Comparison of ENCODE assay signal across 16 cellular contexts in the genomic region with DNA sequence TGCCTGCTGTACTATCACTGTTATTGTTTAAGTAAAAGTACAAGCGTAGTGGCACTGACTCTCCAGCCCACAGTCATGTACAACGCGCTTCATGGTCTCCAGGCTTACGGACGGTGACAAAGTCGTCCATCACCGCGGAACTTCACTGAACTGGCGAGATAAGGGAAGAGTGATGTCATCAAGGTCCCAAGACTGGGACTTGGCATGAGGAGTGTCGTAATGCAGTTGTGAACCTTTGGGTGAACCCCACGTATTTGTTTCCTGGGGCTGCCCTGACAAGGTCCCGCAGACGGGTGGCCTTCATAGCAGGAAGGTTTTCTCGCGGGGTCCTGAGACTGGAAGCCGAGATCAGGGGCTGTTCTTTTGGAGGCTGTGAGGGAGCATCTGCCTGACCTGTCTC. TPM values are rescaled to one million over a fixed set of nuclear protein-coding genes. Genes with fewer than 3 reads are reported as not detected.
A peak's percentile ranks its signal among the peaks of the same experiment; 100 is the strongest.
DNase-seq lines count a peak whose midpoint lies in the region; ATAC-seq and TF ChIP-seq lines count a peak whose summit lies in the region.
"Had no signal": no experiment of that assay in that cellular context is flagged by ENCODE, and none has a peak within 500 bp of the region (broad histone marks: within the 10 kb centered on the region; RNA-seq: fewer than 3 reads in every experiment).

No MANE protein-coding gene starts in this region.

- H3K9me3 ChIP-seq in HEK293 (ENCODE audit: control insufficient read depth, insufficient read depth, low read depth, low read length) (no peaks in the 10 kb centered on the region), mucosa of descending colon (no peaks in the 10 kb centered on the region), testis (no peaks in the 10 kb centered on the region)

- no peak for TF ChIP-seq CTCF in HEK293 (tag by site-specific recombination; IDR thresholded peaks at IDR 0.05)
- no peak for TF ChIP-seq CTCF in mucosa of descending colon (IDR thresholded peaks at IDR 0.05)
- TF ChIP-seq CTCF in testis (IDR thresholded peaks at IDR 0.05): no peak

- H3K4me3 ChIP-seq in HEK293 (ENCODE audit: low read depth, low read length) (no peak overlapping the region), mucosa of descending colon (no peak overlapping the region), testis (no peak overlapping the region)
- H3K4me3 ChIP-seq: GM12878, GM23248 had no signal

- 84 to 92% methylated on average over 16 of the region's 16 CpGs for WGBS in testis, 2 donors

- H3K9me3 Mint-ChIP-seq in activated T-cell treated with anti-CD3 and anti-CD28 coated beads, Interleukin-2, amount 50 U/mL, for 4 hours: no peaks in the 10 kb centered on the region
- H3K9me3 Mint-ChIP-seq in activated naive CD8-positive, alpha-beta T cell treated with anti-CD3 and anti-CD28 coated beads, Interleukin-2, amount 50 U/mL, for 24 hours: no peaks in the 10 kb centered on the region

- intact Hi-C loops in mucosa of descending colon (cut with DNase I, micrococcal nuclease) (no loop called here), testis (cut with DNase I; ENCODE audit: low total_unique reads) (no loop called here)

- H3K27ac Mint-ChIP-seq in activated naive CD8-positive, alpha-beta T cell treated with anti-CD3 and anti-CD28 coated beads, Interleukin-2, amount 50 U/mL, for 24 hours: peak overlapping the region; percentile 64

- peak; percentile 32 for DNase-seq in activated T-cell treated with anti-CD3 and anti-CD28 coated beads, Interleukin-2, amount 50 U/mL, for 1 hour
- DNase-seq in activated T-cell treated with anti-CD3 and anti-CD28 coated beads, Interleukin-2, amount 50 U/mL, for 4 hours: no peak
- no peak for DNase-seq in activated naive CD8-positive, alpha-beta T cell treated with anti-CD3 and anti-CD28 coated beads, Interleukin-2, amount 50 U/mL, for 24 hours
- DNase-seq in mucosa of descending colon (peak in 2 of 3 donors; percentile 6 to 34), iPS-NIHi7 (ENCODE audit: extremely low spot score) (no peak), NCI-H1436 treated with DMSO at 0.1 percent for 48 hours (lab: John Stamatoyannopoulos, UW) (no peak), testis (no peak)
- DNase-seq: DMS79, GM23248, NCI-H1092 treated with DMSO at 0.1 percent for 48 hours, NCI-H187, NCI-H446, PC-3 had no signal

- no peaks in the 10 kb centered on the region for H3K27me3 Mint-ChIP-seq in activated T-cell treated with anti-CD3 and anti-CD28 coated beads, Interleukin-2, amount 50 U/mL, for 4 hours (ENCODE audit: low read depth)
- no peaks in the 10 kb centered on the region for H3K27me3 Mint-ChIP-seq in activated naive CD8-positive, alpha-beta T cell treated with anti-CD3 and anti-CD28 coated beads, Interleukin-2, amount 50 U/mL, for 24 hours
- H3K27me3 Mint-ChIP-seq: CD4-positive, alpha-beta memory T cell had no signal

- CTCF ChIA-PET in HEK293 (lab: Yijun Ruan, JAX): no interaction called here

- H3K36me3 ChIP-seq in HEK293 (ENCODE audit: control insufficient read depth in 2 of 2, insufficient read depth in 1 of 2, low read length in 2 of 2) (peaks cover 0 to 27% of the 10 kb centered on the region in 2 experiments; a peak in 1 of 3 replicates), mucosa of descending colon (ENCODE audit: low read depth) (no peaks in the 10 kb centered on the region), testis (ENCODE audit: low read depth, missing control alignments) (no peaks in the 10 kb centered on the region)

- H3K27ac ChIP-seq in HEK293 (ENCODE audit: extremely low read depth, low read depth, low read length) (no peak overlapping the region), testis (no peak overlapping the region)
- H3K27ac ChIP-seq: GM23248 had no signal

- H3K27me3 ChIP-seq in testis: no peaks in the 10 kb centered on the region

- H3K4me1 ChIP-seq in HEK293 (ENCODE audit: control insufficient read depth, insufficient read depth, low read length): no peaks in the 10 kb centered on the region
- no peaks in the 10 kb centered on the region for H3K4me1 ChIP-seq in mucosa of descending colon (ENCODE audit: low read depth)
- peaks cover 4% of the 10 kb centered on the region for H3K4me1 ChIP-seq in testis

- POLR2A ChIA-PET in HEK293 (lab: Yijun Ruan, JAX): interaction anchor here (1.4 kb wide), 1 partner anchor 15 kb away, joined by 3 read pairs; no protein-coding TSS in a partner anchor

- TF ChIP-seq POLR2A in testis (IDR thresholded peaks at IDR 0.05): no peak

- H3K4me1 Mint-ChIP-seq in activated T-cell treated with anti-CD3 and anti-CD28 coated beads, Interleukin-2, amount 50 U/mL, for 4 hours (ENCODE audit: low read depth): peaks cover 16% of the 10 kb centered on the region
- H3K4me1 Mint-ChIP-seq in activated naive CD8-positive, alpha-beta T cell treated with anti-CD3 and anti-CD28 coated beads, Interleukin-2, amount 50 U/mL, for 24 hours: peaks cover 7% of the 10 kb centered on the region

- H3K36me3 Mint-ChIP-seq in activated T-cell treated with anti-CD3 and anti-CD28 coated beads, Interleukin-2, amount 50 U/mL, for 4 hours (ENCODE audit: insufficient read depth): peaks cover 16% of the 10 kb centered on the region
- peaks cover 35% of the 10 kb centered on the region for H3K36me3 Mint-ChIP-seq in activated naive CD8-positive, alpha-beta T cell treated with anti-CD3 and anti-CD28 coated beads, Interleukin-2, amount 50 U/mL, for 24 hours (ENCODE audit: low read depth)

- ATAC-seq in activated T-cell treated with anti-CD3 and anti-CD28 coated beads, Interleukin-2, amount 50 U/mL, for 4 hours: no peak
- ATAC-seq in activated naive CD8-positive, alpha-beta T cell treated with anti-CD3 and anti-CD28 coated beads, Interleukin-2, amount 50 U/mL, for 24 hours: no peak
- no peak for ATAC-seq in mucosa of descending colon
- ATAC-seq: GM12878, PC-3 had no signal

- no peak overlapping the region for H3K4me3 Mint-ChIP-seq in activated T-cell treated with anti-CD3 and anti-CD28 coated beads, Interleukin-2, amount 50 U/mL, for 4 hours
- no peak overlapping the region for H3K4me3 Mint-ChIP-seq in activated naive CD8-positive, alpha-beta T cell treated with anti-CD3 and anti-CD28 coated beads, Interleukin-2, amount 50 U/mL, for 24 hours
- H3K4me3 Mint-ChIP-seq: CD4-positive, alpha-beta memory T cell had no signal

TF ChIP-seq in HEK293, 187 proteins besides CTCF, POLR2A, EP300 and RAD21:
- TF ChIP-seq, protein P1, sequence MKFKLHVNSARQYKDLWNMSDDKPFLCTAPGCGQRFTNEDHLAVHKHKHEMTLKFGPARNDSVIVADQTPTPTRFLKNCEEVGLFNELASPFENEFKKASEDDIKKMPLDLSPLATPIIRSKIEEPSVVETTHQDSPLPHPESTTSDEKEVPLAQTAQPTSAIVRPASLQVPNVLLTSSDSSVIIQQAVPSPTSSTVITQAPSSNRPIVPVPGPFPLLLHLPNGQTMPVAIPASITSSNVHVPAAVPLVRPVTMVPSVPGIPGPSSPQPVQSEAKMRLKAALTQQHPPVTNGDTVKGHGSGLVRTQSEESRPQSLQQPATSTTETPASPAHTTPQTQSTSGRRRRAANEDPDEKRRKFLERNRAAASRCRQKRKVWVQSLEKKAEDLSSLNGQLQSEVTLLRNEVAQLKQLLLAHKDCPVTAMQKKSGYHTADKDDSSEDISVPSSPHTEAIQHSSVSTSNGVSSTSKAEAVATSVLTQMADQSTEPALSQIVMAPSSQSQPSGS (tag by site-specific recombination; IDR thresholded peaks at IDR 0.05; ENCODE audit: low read depth): peak; percentile 40; the same call in 1 of the 2 replicates
- TF ChIP-seq ZNF366 (tag by site-specific recombination; conservative IDR thresholded peaks at IDR 0.05): no peak
TF ChIP-seq in HEK293: peak in this region for 1.

RNA-seq across cellular contexts. Expression of a gene that starts 17.3 kb away (rescaled TPM):
- 10 to 100 TPM; 62.7 to 80.8 (median 75.2) TPM for total RNA-seq in activated T-cell treated with anti-CD3 and anti-CD28 coated beads, Interleukin-2, amount 50 U/mL, for 4 hours
- total RNA-seq in mucosa of descending colon: 10 to 100 TPM in 1 of 3 donors, 1 to 10 TPM in 2; 2.9 to 12.9 (median 4.6) TPM
- total RNA-seq in testis: 10 to 100 TPM; 22.2 to 28.1 TPM
- polyA plus RNA-seq in testis (ENCODE audit: insufficient read depth, low read depth, low replicate concordance): 27.5 TPM

Comparison
In these comparisons a context has a peak if more than half of its experiments do, and no peak if none do; other contexts are left out.
1. DNase-seq: peak in activated T-cell treated with anti-CD3 and anti-CD28 coated beads, Interleukin-2, amount 50 U/mL, for 1 hour (single experiment) and mucosa of descending colon (2 of 3); none in activated T-cell treated with anti-CD3 and anti-CD28 coated beads, Interleukin-2, amount 50 U/mL, for 4 hours (single experiment), activated naive CD8-positive, alpha-beta T cell treated with anti-CD3 and anti-CD28 coated beads, Interleukin-2, amount 50 U/mL, for 24 hours (single experiment), iPS-NIHi7 (single experiment), NCI-H1436 treated with DMSO at 0.1 percent for 48 hours (single experiment) and testis (single experiment).